13 cellular contexts compared by ENCODE assay signal in the genomic region with DNA sequence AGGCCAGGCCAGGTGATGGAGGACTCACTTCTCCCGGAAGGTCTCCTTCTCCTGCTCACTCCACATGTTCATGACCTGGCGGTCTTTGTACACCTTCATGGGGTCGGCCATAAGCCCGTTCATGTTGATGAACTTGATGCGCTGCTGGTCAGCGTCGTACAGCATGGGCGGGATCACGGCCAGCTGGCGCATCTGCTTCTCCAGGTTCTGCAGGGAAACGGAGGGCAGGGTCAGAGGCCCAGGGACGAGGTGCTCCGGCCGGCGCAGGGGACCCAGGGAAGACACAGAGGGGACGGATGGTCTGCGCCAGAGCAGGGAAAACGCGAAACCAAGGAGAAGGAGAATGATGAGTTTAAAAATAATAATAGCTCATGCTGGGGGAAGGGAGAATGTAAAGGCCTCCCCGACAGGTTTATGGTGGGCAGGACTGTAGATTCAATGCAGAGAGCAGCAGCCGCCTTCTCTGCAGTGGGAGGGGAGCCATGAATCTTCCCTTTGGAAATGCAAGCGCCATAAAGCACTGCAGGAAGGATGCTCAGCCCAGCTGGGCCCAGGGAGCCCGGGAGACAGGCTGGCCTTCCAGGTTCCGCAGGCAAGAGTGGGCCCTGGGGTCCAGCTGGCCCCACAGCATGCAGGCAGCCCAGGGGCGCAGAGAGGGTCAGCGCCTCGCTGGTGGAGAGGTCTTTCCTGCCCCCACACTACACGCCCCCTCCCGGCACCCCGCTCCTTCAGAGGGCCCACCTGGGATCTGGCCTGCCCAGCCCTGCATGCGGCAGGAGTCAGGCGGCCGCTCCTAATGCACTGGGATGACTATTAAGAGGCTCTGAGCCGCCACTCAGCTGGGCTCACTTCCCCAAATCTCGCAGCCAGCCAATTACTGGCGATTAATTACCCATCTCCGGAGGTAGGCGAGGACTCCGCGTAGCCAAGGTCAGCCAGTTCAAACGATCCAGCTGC.
DNase-seq lines count a peak whose midpoint lies in the region; ATAC-seq and TF ChIP-seq lines count a peak whose summit lies in the region.
"Had no signal": no experiment of that assay in that cellular context is flagged by ENCODE, and none has a peak within 500 bp of the region (broad histone marks: within the 10 kb centered on the region; RNA-seq: fewer than 3 reads in every experiment).

No MANE protein-coding gene starts in this region.

- H3K36me3 ChIP-seq in left ventricle myocardium inferior, result peaks cover 45% of the 10 kb centered on the region
- peaks cover 0 to 40% of the 10 kb centered on the region in 2 donors for H3K36me3 ChIP-seq in vagina

- H3K27ac ChIP-seq in left ventricle myocardium inferior (replicated peaks) (peak overlapping the region; percentile 82), vagina (peak overlapping the region; percentile 80)
- no peak overlapping the region for H3K27ac ChIP-seq in CD4-positive, alpha-beta T cell (ENCODE audit: low read depth, low read length)

- POLR2A ChIA-PET in CD4-positive, alpha-beta T cell (lab: Charles Lee), result no interaction called here

- no peak for DNase-seq in left ventricle myocardium inferior
- no peak for DNase-seq in left cardiac atrium
- DNase-seq in dermis blood vessel endothelial cell, result peak; percentile 26
- no peak for DNase-seq in vagina (ENCODE audit: extremely low spot score in 2 of 2)
- DNase-seq in hippocampal formation (lab: John Stamatoyannopoulos, UW), result no peak
- no peak for DNase-seq in C1 segment of cervical spinal cord (lab: John Stamatoyannopoulos, UW)
- no peak for DNase-seq in CD4-positive, alpha-beta T cell
- DNase-seq: immature natural killer cell; NCI-H1092; occipital lobe; stimulated activated CD4-positive, alpha-beta T cell treated with anti-CD3 and anti-CD28 coated beads, Interleukin-4, amount 100 ng/mL, for 4 hours; T-helper 17 cell had no signal

- H3K4me1 ChIP-seq in left ventricle myocardium inferior (peaks cover 82% of the 10 kb centered on the region), vagina (peaks cover 56% of the 10 kb centered on the region)

- no peak for ATAC-seq in left cardiac atrium
- no peak for ATAC-seq in CD4-positive, alpha-beta T cell (ENCODE audit: poor library complexity)
- ATAC-seq: T-helper 17 cell had no signal

- H3K9me3 ChIP-seq in left ventricle myocardium inferior (replicated peaks) (no peaks in the 10 kb centered on the region), vagina (no peaks in the 10 kb centered on the region)
- H3K9me3 ChIP-seq in CD4-positive, alpha-beta T cell (ENCODE audit: control insufficient read depth, low read length), result no peaks in the 10 kb centered on the region

- CTCF ChIA-PET in CD4-positive, alpha-beta T cell (lab: Charles Lee), result no interaction called here

- peaks cover 73% of the 10 kb centered on the region for H3K4me1 Mint-ChIP-seq in nephron
- H3K4me1 Mint-ChIP-seq in CD4-positive, alpha-beta T cell (ENCODE audit: low read depth), result no peaks in the 10 kb centered on the region

- peak overlapping the region; percentile 81 to 86 (median 83) for H3K27ac Mint-ChIP-seq in nephron
- H3K27ac Mint-ChIP-seq in CD4-positive, alpha-beta T cell, result no peak overlapping the region

- no peak overlapping the region for H3K4me3 ChIP-seq in left ventricle myocardium inferior
- H3K4me3 ChIP-seq in vagina, result no peak overlapping the region

- peak overlapping the region in 2 of 3 experiments; percentile 9 to 28 for H3K4me3 Mint-ChIP-seq in nephron
- no peak overlapping the region for H3K4me3 Mint-ChIP-seq in CD4-positive, alpha-beta T cell
- H3K4me3 Mint-ChIP-seq: T-helper 17 cell had no signal

- no peaks in the 10 kb centered on the region for H3K27me3 Mint-ChIP-seq in nephron (ENCODE audit: low read depth)
- H3K27me3 Mint-ChIP-seq in CD4-positive, alpha-beta T cell, result no peaks in the 10 kb centered on the region
- H3K27me3 Mint-ChIP-seq: T-helper 17 cell had no signal

- no peaks in the 10 kb centered on the region for H3K27me3 ChIP-seq in left ventricle myocardium inferior (ENCODE audit: low read depth)
- no peaks in the 10 kb centered on the region for H3K27me3 ChIP-seq in vagina
- H3K27me3 ChIP-seq in CD4-positive, alpha-beta T cell (ENCODE audit: control insufficient read depth, insufficient read depth, low read length), result no peaks in the 10 kb centered on the region

- peaks cover 40% of the 10 kb centered on the region for H3K36me3 Mint-ChIP-seq in nephron (ENCODE audit: low read depth)
- peaks cover 71% of the 10 kb centered on the region for H3K36me3 Mint-ChIP-seq in CD4-positive, alpha-beta T cell (ENCODE audit: low read depth)

- intact Hi-C loops in left ventricle myocardium inferior (cut with micrococcal nuclease), result no loop called here
- intact Hi-C loops in left cardiac atrium (cut with DNase I), result loop anchor here in 1 of 2 donors (10.0 kb wide), 1 partner anchor 62 kb away; no protein-coding TSS in a partner anchor
- intact Hi-C loops in vagina (cut with DNase I), result loop anchor here (10.0 kb wide), 1 partner anchor 62 kb away; no protein-coding TSS in a partner anchor
- intact Hi-C loops in CD4-positive, alpha-beta T cell (cut with DNase I, micrococcal nuclease), result no loop called here

- TF ChIP-seq CTCF in left ventricle myocardium inferior (IDR thresholded peaks at IDR 0.05; ENCODE audit: borderline replicate concordance), result no peak
- TF ChIP-seq CTCF in nephron (IDR thresholded peaks at IDR 0.05; ENCODE audit: unreplicated experiment in 3 of 3), result no peak
- no peak for TF ChIP-seq CTCF in vagina (IDR thresholded peaks at IDR 0.05)
- no peak for TF ChIP-seq CTCF in CD4-positive, alpha-beta T cell (IDR thresholded peaks at IDR 0.05)

- H3K9me3 Mint-ChIP-seq in nephron, result no peaks in the 10 kb centered on the region
- H3K9me3 Mint-ChIP-seq in CD4-positive, alpha-beta T cell, result no peaks in the 10 kb centered on the region
- H3K9me3 Mint-ChIP-seq: immature natural killer cell had no signal

- no peak for TF ChIP-seq POLR2A in vagina (IDR thresholded peaks at IDR 0.05)
